20 cellular contexts compared by ENCODE assay signal in genomic region chr9:29609282-29609681, GRCh38.
DNase-seq lines count a peak whose midpoint lies in the region; ATAC-seq, FAIRE-seq and TF ChIP-seq lines count a peak whose summit lies in the region.
"Had no signal": no experiment of that assay in that cellular context is flagged by ENCODE, and none has a peak within 500 bp of the region (broad histone marks: within the 10 kb centered on the region; RNA-seq: fewer than 3 reads in every experiment).

No MANE protein-coding gene starts in this region.

- POLR2A ChIA-PET in A549 (lab: Yijun Ruan, JAX) (no interaction called here), IMR-90 (lab: Charles Lee; ENCODE audit: unreplicated experiment) (no interaction called here)

- intact Hi-C loops in IMR-90 (cut with micrococcal nuclease): no loop called here

- no peaks in the 10 kb centered on the region for H3K9me3 ChIP-seq in A549
- H3K9me3 ChIP-seq in IMR-90 (ENCODE audit: control insufficient read depth, insufficient read depth, low read length): 0 out of 2 replicates have a peak, but pooled peaks cover 4% of the 10 kb centered on the region
- H3K9me3 ChIP-seq in OCI-LY3 (ENCODE audit: insufficient read depth, low read length): no peaks in the 10 kb centered on the region
- H3K9me3 ChIP-seq in suprapubic skin: no peaks in the 10 kb centered on the region
- H3K9me3 ChIP-seq: BLaER1 treated with 17β-estradiol and CSF1 and Interleukin-3, amounts not matched to agents 10 nM and 100 nM; Caco-2 had no signal

- H3K36me3 ChIP-seq in IMR-90 (ENCODE audit: control insufficient read depth, insufficient read depth, low read length) (no peaks in the 10 kb centered on the region), OCI-LY3 (replicated peaks; ENCODE audit: low read depth, low read length) (no peaks in the 10 kb centered on the region), suprapubic skin (no peaks in the 10 kb centered on the region)
- H3K36me3 ChIP-seq: BLaER1 treated with 17β-estradiol and CSF1 and Interleukin-3, amounts not matched to agents 10 nM and 100 nM had no signal

- ATAC-seq in A549 (no peak), IMR-90 (ENCODE audit: low read depth) (no peak)
- ATAC-seq: CD8-positive, alpha-beta T cell; GM12878 had no signal

- H3K18ac ChIP-seq in IMR-90 (ENCODE audit: low read depth, low read length): no peak overlapping the region

- TF ChIP-seq POLR2A in A549 (IDR thresholded peaks at IDR 0.05; ENCODE audit: low read length) (no peak), IMR-90 (IDR thresholded peaks at IDR 0.05; ENCODE audit: low read depth, low read length) (no peak), suprapubic skin (IDR thresholded peaks at IDR 0.05) (no peak)

- no peaks in the 10 kb centered on the region for H3K27me3 ChIP-seq in IMR-90 (ENCODE audit: control insufficient read depth, insufficient read depth, low read length)
- H3K27me3 ChIP-seq in OCI-LY3 (ENCODE audit: low read depth, low read length): no peaks in the 10 kb centered on the region
- H3K27me3 ChIP-seq in suprapubic skin: no peaks in the 10 kb centered on the region
- H3K27me3 ChIP-seq: BLaER1 treated with 17β-estradiol and CSF1 and Interleukin-3, amounts not matched to agents 10 nM and 100 nM had no signal

- in situ Hi-C loops in IMR-90 (cut with MboI; ENCODE audit: low sequenced_read_pairs): no loop called here

- no peak overlapping the region for H4K5ac ChIP-seq in IMR-90 (ENCODE audit: low read depth, low read length)

- no peak overlapping the region for H4K91ac ChIP-seq in IMR-90 (ENCODE audit: insufficient read depth, low read depth, low read length)

- TF ChIP-seq RAD21 in A549 (conservative IDR thresholded peaks at IDR 0.05 in 1 of 2, IDR thresholded peaks at IDR 0.05 in 1 of 2) (no peak), IMR-90 (IDR thresholded peaks at IDR 0.05; ENCODE audit: low read length) (no peak)

- no peak overlapping the region for H2AK5ac ChIP-seq in IMR-90 (ENCODE audit: low read depth, low read length)

- no peak overlapping the region for H3K4ac ChIP-seq in IMR-90 (ENCODE audit: low read depth, low read length)

- no peak overlapping the region for H2AK9ac ChIP-seq in IMR-90 (replicated peaks; ENCODE audit: low read depth, low read length, poor library complexity)

- H3K56ac ChIP-seq in IMR-90 (ENCODE audit: extremely low read depth, insufficient read depth, low read length): no peak overlapping the region

- no peaks in the 10 kb centered on the region for H3K9me1 ChIP-seq in IMR-90 (ENCODE audit: insufficient read depth, low read length)

- no peak overlapping the region for H3K14ac ChIP-seq in IMR-90 (replicated peaks; ENCODE audit: low read depth, low read length)

- no peak for TF ChIP-seq EP300 in A549 (IDR thresholded peaks at IDR 0.05)
- no peak for TF ChIP-seq EP300 in suprapubic skin (IDR thresholded peaks at IDR 0.05)

- CTCF ChIA-PET in A549 (lab: Yijun Ruan, JAX): no interaction called here
- CTCF ChIA-PET in IMR-90 (lab: Yijun Ruan, JAX): no interaction called here

- dilution Hi-C loops in IMR-90 (cut with HindIII; ENCODE audit: low sequenced_read_pairs, unreplicated experiment): no loop called here

- no peak overlapping the region for H2BK15ac ChIP-seq in IMR-90 (ENCODE audit: low read depth, low read length)

- H2AFZ ChIP-seq in IMR-90 (replicated peaks; ENCODE audit: low read length, poor library complexity): no peak overlapping the region
- H2AFZ ChIP-seq in OCI-LY3 (ENCODE audit: low read depth, low read length): peak overlapping the region; percentile 33; the same call in 1 of the 2 replicates

- TF ChIP-seq CTCF in A549 (IDR thresholded peaks at IDR 0.05) (no peak), IMR-90 (conservative IDR thresholded peaks at IDR 0.05; ENCODE audit: low read depth, low read length) (no peak), OCI-LY3 (IDR thresholded peaks at IDR 0.05; ENCODE audit: low read depth, low read length) (no peak), suprapubic skin (IDR thresholded peaks at IDR 0.05) (no peak)

- DNase-seq in A549 (ENCODE audit: low read depth in 1 of 2, low spot score in 1 of 2): no peak
- DNase-seq in IMR-90: no peak
- DNase-seq in suprapubic skin (ENCODE audit: low spot score in 2 of 2): no peak
- no peak for DNase-seq in SIG-M5 treated with dmso at 0.1 percent for 504 hours (lab: John Stamatoyannopoulos, UW; ENCODE audit: unreplicated experiment)
- DNase-seq: 8988T; AML-193; Caco-2; Calu3; CD4-positive, alpha-beta T cell; CD8-positive, alpha-beta T cell; DMS79 treated with DMSO at 0.1 percent for 48 hours; GDM1 had no signal

- no peaks in the 10 kb centered on the region for H3K79me1 ChIP-seq in IMR-90 (ENCODE audit: low read depth in 1 of 2, low read length in 2 of 2)

- no peak overlapping the region for H3K23ac ChIP-seq in IMR-90 (ENCODE audit: low read depth, low read length)

- BruUV-seq in IMR-90 (replicated peaks; lab: Mats Ljungman, UMichigan): no TSS peak

- H2BK20ac ChIP-seq in IMR-90 (ENCODE audit: low read depth, low read length): no peak overlapping the region

- no peak overlapping the region for H4K8ac ChIP-seq in IMR-90 (ENCODE audit: low read depth in 2 of 2, low read length in 2 of 2)

- H3K4me2 ChIP-seq in A549 (no peak overlapping the region), IMR-90 (ENCODE audit: low read depth, low read length) (no peak overlapping the region), OCI-LY3 (ENCODE audit: low read length) (no peak overlapping the region)

- no peak overlapping the region for H3K4me3 ChIP-seq in A549
- H3K4me3 ChIP-seq in IMR-90 (ENCODE audit: insufficient read depth, low read depth, low read length): no peak overlapping the region
- H3K4me3 ChIP-seq in OCI-LY3 (ENCODE audit: low read length): no peak overlapping the region
- no peak overlapping the region for H3K4me3 ChIP-seq in suprapubic skin
- H3K4me3 ChIP-seq: BLaER1 treated with 17β-estradiol and CSF1 and Interleukin-3, amounts not matched to agents 10 nM and 100 nM; GM12878 had no signal

- no peak for FAIRE-seq in A549 (lab: Jason Lieb, UNC)
- FAIRE-seq: A204.1, D721Med, GM12878, GM12892, GM18507 had no signal

- H2BK5ac ChIP-seq in IMR-90 (ENCODE audit: low read depth, low read length, poor library complexity, severe bottlenecking): no peak overlapping the region

- H3K27ac ChIP-seq in A549 (no peak overlapping the region), IMR-90 (ENCODE audit: insufficient read depth, low read length) (no peak overlapping the region), OCI-LY3 (ENCODE audit: low read length) (no peak overlapping the region), suprapubic skin (no peak overlapping the region)
- H3K27ac ChIP-seq: C4-2B had no signal

- H4K20me1 ChIP-seq in IMR-90 (ENCODE audit: insufficient read depth, low read length) (no peaks in the 10 kb centered on the region), OCI-LY3 (ENCODE audit: insufficient read depth, low read length) (no peaks in the 10 kb centered on the region)
- H4K20me1 ChIP-seq: BLaER1 treated with 17β-estradiol and CSF1 and Interleukin-3, amounts not matched to agents 10 nM and 100 nM had no signal

- H3K9ac ChIP-seq in IMR-90 (ENCODE audit: low read depth, low read length) (no peak overlapping the region), OCI-LY3 (ENCODE audit: low read length) (no peak overlapping the region)

- 4% methylated on average over 2 of the region's 2 CpGs for WGBS in A549 (ENCODE audit: missing lambda C conversion rate)
- no CpG with 5 or more reads among the region's 2 CpGs for WGBS in IMR-90 (ENCODE audit: extremely low coverage in 2 of 2, insufficient read length in 1 of 2), 2 experiments
- 78% methylated on average over 2 of the region's 2 CpGs for WGBS in suprapubic skin

- H2BK120ac ChIP-seq in IMR-90 (ENCODE audit: low read depth, low read length): no peak overlapping the region

- H3K4me1 ChIP-seq in A549: no peaks in the 10 kb centered on the region
- H3K4me1 ChIP-seq in IMR-90 (ENCODE audit: control insufficient read depth, insufficient read depth, low read length): no peaks in the 10 kb centered on the region
- no peaks in the 10 kb centered on the region for H3K4me1 ChIP-seq in OCI-LY3 (ENCODE audit: low read length)
- H3K4me1 ChIP-seq in suprapubic skin: no peaks in the 10 kb centered on the region
- H3K4me1 ChIP-seq: Caco-2 had no signal

- H3K79me2 ChIP-seq in OCI-LY3 (ENCODE audit: low read length): no peaks in the 10 kb centered on the region

TF ChIP-seq in A549, 52 proteins besides CTCF, POLR2A, EP300 and RAD21:
- TF ChIP-seq MAFK (IDR thresholded peaks at IDR 0.05; ENCODE audit: partially characterized antibody): peak; percentile 54
- TF ChIP-seq MAX (IDR thresholded peaks at IDR 0.05): no peak

TF ChIP-seq in IMR-90, 13 proteins besides CTCF, POLR2A, EP300 and RAD21:
- TF ChIP-seq MAFK (IDR thresholded peaks at IDR 0.05; ENCODE audit: low read depth, low read length) (peak; percentile 62), USF2 (IDR thresholded peaks at IDR 0.05; ENCODE audit: low read depth, low read length) (no peak), SMC3 (IDR thresholded peaks at IDR 0.05; ENCODE audit: low read depth, low read length) (no peak)
